In genomic region chr3:152452318-152452717, GRCh38 we compare ENCODE assay signal across 2 cellular contexts.
TF ChIP-seq lines count a peak whose summit lies in the region.

No MANE protein-coding gene starts in this region.

TF ChIP-seq in HCT116, 20 proteins besides CTCF, POLR2A, EP300 and RAD21 (continued from another document):
- no peak for TF ChIP-seq MAX (IDR thresholded peaks at IDR 0.05)
- TF ChIP-seq FOSL1 (IDR thresholded peaks at IDR 0.05; ENCODE audit: low read depth), result no peak
- no peak for TF ChIP-seq EGR1 (IDR thresholded peaks at IDR 0.05; ENCODE audit: low read depth)
- no peak for TF ChIP-seq SIN3A (IDR thresholded peaks at IDR 0.05; ENCODE audit: low read depth)
- no peak for TF ChIP-seq POLR2AphosphoS5 (IDR thresholded peaks at IDR 0.05; ENCODE audit: low read depth, low read length)
- TF ChIP-seq JUND (IDR thresholded peaks at IDR 0.05), result no peak
- no peak for TF ChIP-seq SP1 (IDR thresholded peaks at IDR 0.05; ENCODE audit: low read depth)
- no peak for TF ChIP-seq REST (IDR thresholded peaks at IDR 0.05; ENCODE audit: low read depth)
- TF ChIP-seq EZH2 (IDR thresholded peaks at IDR 0.05), result no peak
- no peak for TF ChIP-seq ELF1 (IDR thresholded peaks at IDR 0.05; ENCODE audit: borderline replicate concordance, low read depth)
- TF ChIP-seq ZBTB33 (IDR thresholded peaks at IDR 0.05; ENCODE audit: extremely low read depth, insufficient replicate concordance, low read length), result no peak
- TF ChIP-seq SRF (IDR thresholded peaks at IDR 0.05; ENCODE audit: low read depth), result no peak
- TF ChIP-seq EZH2phosphoT487 (IDR thresholded peaks at IDR 0.05; ENCODE audit: borderline replicate concordance), result no peak
- no peak for TF ChIP-seq ZNF274 (IDR thresholded peaks at IDR 0.05; ENCODE audit: low read depth, low read length)
- TF ChIP-seq ATF3 (IDR thresholded peaks at IDR 0.05), result no peak

TF ChIP-seq in GM12878, 131 proteins besides CTCF, POLR2A, EP300 and RAD21:
- TF ChIP-seq SKIL (IDR thresholded peaks at IDR 0.05; ENCODE audit: low read depth, poor library complexity, severe bottlenecking) (no peak), PRDM15 (CRISPR knock-in tag; IDR thresholded peaks at IDR 0.05) (no peak), EED (IDR thresholded peaks at IDR 0.05; ENCODE audit: low read depth) (no peak), USF1 (IDR thresholded peaks at IDR 0.05; ENCODE audit: borderline replicate concordance, extremely low read length, insufficient read depth, low read depth, low read length) (no peak), SMC3 (IDR thresholded peaks at IDR 0.05; ENCODE audit: borderline replicate concordance, low read length) (no peak), MEF2A (IDR thresholded peaks at IDR 0.05; ENCODE audit: insufficient read depth, low read depth, low read length) (no peak)
